1 cellular context compared by ENCODE assay signal in genomic region chr16:58661199-58661830, GRCh38.
TF ChIP-seq lines count a peak whose summit lies in the region.

No MANE protein-coding gene starts in this region.

TF ChIP-seq in endothelial cell of umbilical vein, 7 proteins besides CTCF, POLR2A, EP300 and RAD21:
- TF ChIP-seq EZH2 (IDR thresholded peaks at IDR 0.05; ENCODE audit: borderline replicate concordance, low read depth, low read length, severe bottlenecking) (no peak), GATA2 (IDR thresholded peaks at IDR 0.05; ENCODE audit: insufficient read depth, insufficient read length, low read depth, low read length) (no peak), FOS (IDR thresholded peaks at IDR 0.05; ENCODE audit: borderline replicate concordance, insufficient read depth, low read length) (peak; percentile 57), JUN (IDR thresholded peaks at IDR 0.05; ENCODE audit: borderline replicate concordance, insufficient read depth, insufficient read length, low read depth) (peak; percentile 27)
